In the genomic region with DNA sequence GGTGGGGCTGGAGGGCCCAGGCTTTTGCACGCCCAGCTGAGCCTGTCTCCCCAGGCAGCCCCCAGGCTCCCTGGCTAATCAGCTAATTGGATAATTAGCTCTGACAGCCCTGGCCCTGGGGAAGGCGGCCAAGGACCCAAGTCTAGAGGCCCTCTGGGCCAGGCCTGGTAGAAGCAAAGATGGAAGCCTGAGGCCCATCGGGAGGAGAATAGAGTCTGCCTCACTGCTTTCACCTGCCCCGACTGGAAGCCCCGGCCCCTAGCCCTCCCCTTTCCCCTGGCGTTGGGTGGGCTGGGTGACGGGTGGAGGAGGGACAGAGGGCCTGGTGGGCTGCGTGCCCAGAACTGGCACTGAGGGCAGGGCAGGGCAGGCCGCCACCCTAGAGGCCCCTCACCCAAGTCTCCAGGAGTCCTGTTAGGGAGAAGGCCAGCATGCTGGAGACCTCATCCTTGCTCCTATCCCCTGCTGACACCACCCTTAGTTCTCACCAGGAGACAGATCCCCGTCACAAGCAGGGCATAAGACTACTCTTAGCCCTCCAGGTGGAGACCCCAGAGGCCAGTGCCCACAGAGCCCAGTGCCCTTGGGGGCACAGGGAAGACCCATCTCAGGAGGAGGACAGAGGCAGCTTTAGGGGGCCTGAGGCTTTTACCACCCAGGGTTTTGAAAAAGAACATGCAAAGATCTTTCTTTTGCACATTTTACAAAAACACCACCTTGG, we compare ENCODE assay signal across 14 cellular contexts. TPM values are rescaled to one million over a fixed set of nuclear protein-coding genes. Genes with fewer than 3 reads are reported as not detected.
DNase-seq lines count a peak whose midpoint lies in the region; ATAC-seq and TF ChIP-seq lines count a peak whose summit lies in the region.
"Had no signal": no experiment of that assay in that cellular context is flagged by ENCODE, and none has a peak within 500 bp of the region (broad histone marks: within the 10 kb centered on the region; RNA-seq: fewer than 3 reads in every experiment).

No MANE protein-coding gene starts in this region.

- H3K14ac ChIP-seq in neuronal stem cell (ENCODE audit: low read length) = no peak overlapping the region

- H3K27ac ChIP-seq in heart right ventricle (peak overlapping the region; percentile 60 to 95 (median 80)), cingulate gyrus (ENCODE audit: low read depth, low read length) (peak overlapping the region; percentile 84), aorta (ENCODE audit: low read depth in 1 of 2, low read length in 2 of 2) (peak overlapping the region; percentile 28 to 44), colonic mucosa (no peak overlapping the region), neuronal stem cell (replicated peaks; ENCODE audit: low read length) (no peak overlapping the region)
- H3K27ac ChIP-seq: cardiac muscle cell had no signal

- H3K18ac ChIP-seq in neuronal stem cell (ENCODE audit: low read length) = no peak overlapping the region

- no peak overlapping the region for H3K4me3 Mint-ChIP-seq in osteocyte (ENCODE audit: unreplicated experiment)
- H3K4me3 Mint-ChIP-seq: activated T-helper 17 cell treated with anti-CD3 and anti-CD28 coated beads, Interleukin-2, amount 50 U/mL, for 72 hours; T-cell had no signal

- TF ChIP-seq CTCF in heart right ventricle (IDR thresholded peaks at IDR 0.05) (no peak), osteocyte (IDR thresholded peaks at IDR 0.05) (no peak), colonic mucosa (IDR thresholded peaks at IDR 0.05) (no peak)

- ATAC-seq in heart right ventricle (no peak), left cardiac atrium (no peak), aorta (ENCODE audit: low FRiP score) (no peak)
- ATAC-seq: activated T-helper 17 cell treated with anti-CD3 and anti-CD28 coated beads, Interleukin-2, amount 50 U/mL, for 72 hours; T-cell had no signal

- H3K27me3 ChIP-seq in heart right ventricle (no peaks in the 10 kb centered on the region), aorta (ENCODE audit: control insufficient read depth in 1 of 2, insufficient read depth in 2 of 2, low read length in 1 of 2) (no peaks in the 10 kb centered on the region), colonic mucosa (no peaks in the 10 kb centered on the region), neuronal stem cell (ENCODE audit: control insufficient read depth in 3 of 3, insufficient read depth in 3 of 3, low read depth in 1 of 3, low read length in 3 of 3) (peaks cover 0 to 92% (median 27%) of the 10 kb centered on the region in 3 experiments)

- 73 to 86% methylated on average over 10 of the region's 10 CpGs for WGBS in heart right ventricle, 2 donors
- WGBS in aorta, 2 donors = 18 to 22% methylated on average over 3 to 10 of the region's 10 CpGs
- no CpG with 5 or more reads among the region's 10 CpGs for WGBS in neuronal stem cell (ENCODE audit: extremely low coverage in 2 of 2, insufficient read length in 2 of 2, insufficient replicate concordance in 1 of 2), 2 donors

- H4K91ac ChIP-seq in neuronal stem cell (ENCODE audit: low read depth, low read length, poor library complexity) = no peak overlapping the region

- no peak overlapping the region for H2BK12ac ChIP-seq in neuronal stem cell (ENCODE audit: low read length)

- H3K4me2 ChIP-seq in neuronal stem cell (ENCODE audit: insufficient read depth, low read length, poor library complexity, severe bottlenecking) = no peak overlapping the region

- peaks cover 6% of the 10 kb centered on the region for H3K36me3 Mint-ChIP-seq in osteocyte (ENCODE audit: unreplicated experiment)
- H3K36me3 Mint-ChIP-seq: T-cell had no signal

- H3K36me3 ChIP-seq in heart right ventricle = peaks cover 0 to 64% (median 0%) of the 10 kb centered on the region in 9 donors
- H3K36me3 ChIP-seq in aorta (ENCODE audit: control insufficient read depth in 1 of 2, insufficient read depth in 2 of 2, low read length in 1 of 2) = peaks cover 0 to 3% of the 10 kb centered on the region in 2 donors
- H3K36me3 ChIP-seq in colonic mucosa = no peaks in the 10 kb centered on the region
- H3K36me3 ChIP-seq in neuronal stem cell (replicated peaks in 1 of 2; ENCODE audit: control insufficient read depth in 2 of 2, insufficient read depth in 2 of 2, low read length in 2 of 2) = no peaks in the 10 kb centered on the region
- H3K36me3 ChIP-seq: cardiac muscle cell had no signal

- no peak overlapping the region for H3K4ac ChIP-seq in neuronal stem cell (ENCODE audit: low read length)

- peaks cover 54% of the 10 kb centered on the region for H3K4me1 Mint-ChIP-seq in osteocyte (ENCODE audit: unreplicated experiment)

- no peak overlapping the region for H3K9ac ChIP-seq in colonic mucosa (ENCODE audit: low read depth in 2 of 2, low read length in 2 of 2)
- H3K9ac ChIP-seq in neuronal stem cell (ENCODE audit: low read depth, low read length, poor library complexity) = no peak overlapping the region

- H2BK120ac ChIP-seq in neuronal stem cell (ENCODE audit: low read depth, low read length) = no peak overlapping the region

- intact Hi-C loops in heart right ventricle (cut with DNase I) = loop anchor here in 3 of 10 donors (2.0 to 5.0 kb wide), 3 partner anchors 106 to 113 kb away; no protein-coding TSS in a partner anchor
- intact Hi-C loops in left cardiac atrium (cut with DNase I) = loop anchor here in 1 of 2 donors (10.0 kb wide), 1 partner anchor 174 kb away; no protein-coding TSS in a partner anchor
- intact Hi-C loops in aorta (cut with DNase I) = loop anchor here in 1 of 2 donors (5.0 kb wide), 1 partner anchor 93 kb away; a partner anchor contains a TSS
- intact Hi-C loops in colonic mucosa (cut with DNase I) = loop anchor here (10.0 kb wide), 1 partner anchor 56 kb away; no protein-coding TSS in a partner anchor

- H4K8ac ChIP-seq in neuronal stem cell (ENCODE audit: low read depth, low read length) = no peak overlapping the region

- no peaks in the 10 kb centered on the region for H3K79me1 ChIP-seq in neuronal stem cell (ENCODE audit: low read depth, low read length)

- no peaks in the 10 kb centered on the region for H3K9me3 ChIP-seq in heart right ventricle
- H3K9me3 ChIP-seq in aorta (ENCODE audit: control insufficient read depth, low read length) = no peaks in the 10 kb centered on the region
- no peaks in the 10 kb centered on the region for H3K9me3 ChIP-seq in colonic mucosa
- H3K9me3 ChIP-seq in neuronal stem cell (replicated peaks in 1 of 2; ENCODE audit: control insufficient read depth in 2 of 2, insufficient read depth in 1 of 2, low read depth in 1 of 2, low read length in 2 of 2) = no peaks in the 10 kb centered on the region

- DNase-seq in heart right ventricle = no peak
- no peak for DNase-seq in left cardiac atrium
- no peak for DNase-seq in osteocyte (ENCODE audit: extremely low spot score, unreplicated experiment)
- no peak for DNase-seq in aorta
- DNase-seq in NCI-H526 (lab: John Stamatoyannopoulos, UW) = no peak
- DNase-seq in colonic mucosa = no peak
- no peak for DNase-seq in neuronal stem cell (ENCODE audit: low spot score)
- DNase-seq: activated CD4-positive, alpha-beta T cell treated with anti-CD3 and anti-CD28 coated beads for 4 hours; NCI-H187; T-cell had no signal

- no peak overlapping the region for H2BK15ac ChIP-seq in neuronal stem cell (ENCODE audit: low read length)

- H2AFZ ChIP-seq in neuronal stem cell (ENCODE audit: low read length) = no peak overlapping the region

- no peak overlapping the region for H2BK5ac ChIP-seq in neuronal stem cell (ENCODE audit: low read length)

- H3K4me1 ChIP-seq in heart right ventricle (peaks cover 39 to 78% (median 58%) of the 10 kb centered on the region in 9 donors), aorta (ENCODE audit: control insufficient read depth in 1 of 2, insufficient read depth in 2 of 2, low read length in 2 of 2) (peaks cover 0 to 3% of the 10 kb centered on the region in 2 donors), colonic mucosa (peaks cover 10% of the 10 kb centered on the region), neuronal stem cell (ENCODE audit: control insufficient read depth in 2 of 2, insufficient read depth in 1 of 2, low read depth in 1 of 2, low read length in 2 of 2) (peaks cover 24 to 34% of the 10 kb centered on the region in 2 donors)

- H3K27me3 Mint-ChIP-seq in osteocyte (ENCODE audit: unreplicated experiment) = peaks cover 7% of the 10 kb centered on the region

- H2AK5ac ChIP-seq in neuronal stem cell (ENCODE audit: low read depth, low read length) = no peak overlapping the region

- H3K4me3 ChIP-seq in heart right ventricle (no peak overlapping the region), aorta (ENCODE audit: low read length in 2 of 2) (no peak overlapping the region), colonic mucosa (no peak overlapping the region), neuronal stem cell (ENCODE audit: low read length in 2 of 2) (no peak overlapping the region)
- H3K4me3 ChIP-seq: cardiac muscle cell had no signal

- H3K23ac ChIP-seq in neuronal stem cell (ENCODE audit: low read depth, low read length, poor library complexity) = no peak overlapping the region

- H3K27ac Mint-ChIP-seq in osteocyte (ENCODE audit: unreplicated experiment) = peak overlapping the region; percentile 85
- H3K27ac Mint-ChIP-seq: activated T-helper 17 cell treated with anti-CD3 and anti-CD28 coated beads, Interleukin-2, amount 50 U/mL, for 72 hours had no signal

- no peaks in the 10 kb centered on the region for H3K9me3 Mint-ChIP-seq in osteocyte (ENCODE audit: unreplicated experiment)
- H3K9me3 Mint-ChIP-seq: activated T-helper 17 cell treated with anti-CD3 and anti-CD28 coated beads, Interleukin-2, amount 50 U/mL, for 72 hours; T-cell had no signal

RNA-seq across cellular contexts. Expression of a gene that starts 12.0 kb away (rescaled TPM):
- total RNA-seq in heart right ventricle = 1 to 10 TPM; 3.4 to 9.9 (median 6.1) TPM
- polyA plus RNA-seq in heart right ventricle = 10 to 100 TPM; 11.5 to 13.0 TPM
- total RNA-seq in left cardiac atrium = 1 to 10 TPM; 7.5 to 9.0 TPM
- not detected in 2 replicates for total RNA-seq in osteocyte
- 10 to 100 TPM in 1 of 2 donors, 1 to 10 TPM in 1; 8.7 to 28.6 TPM for total RNA-seq in aorta
- polyA plus RNA-seq in aorta = 1 to 10 TPM; 7.3 to 9.3 TPM
- 1 to 10 TPM; 3.6 to 4.5 TPM for total RNA-seq in colonic mucosa
- 1.1 TPM for polyA plus RNA-seq in neuronal stem cell (2013, experiment 1 of 2)
- 1.1 TPM for polyA plus RNA-seq in neuronal stem cell (2013, experiment 2 of 2)
- total RNA-seq: myocyte had no signal

RNA-seq across cellular contexts. Expression of a gene that starts 25.9 kb away (rescaled TPM):
- total RNA-seq in heart right ventricle (10 to 100 TPM; 10.5 to 22.4 (median 14.2) TPM), left cardiac atrium (10 to 100 TPM; 18.4 to 20.9 TPM), osteocyte (37.4 and 43.1 TPM in 2 replicates), aorta (10 to 100 TPM; 23.9 to 26.5 TPM), colonic mucosa (10 to 100 TPM; 17.5 to 40.1 TPM)
- polyA plus RNA-seq in heart right ventricle (10 to 100 TPM; 33.1 to 54.0 TPM), aorta (10 to 100 TPM; 17.9 to 62.2 TPM)
- polyA plus RNA-seq in neuronal stem cell (2013, experiment 1 of 2) = 22.9 TPM
- 24.4 TPM for polyA plus RNA-seq in neuronal stem cell (2013, experiment 2 of 2)

RNA-seq across cellular contexts. Expression of a gene that starts 27.4 kb away (rescaled TPM):
- total RNA-seq in heart right ventricle (10 to 100 TPM; 31.1 to 58.0 (median 35.1) TPM), left cardiac atrium (10 to 100 TPM; 34.9 to 47.8 TPM), osteocyte (40.4 and 45.1 TPM in 2 replicates), aorta (10 to 100 TPM; 26.0 to 37.4 TPM), colonic mucosa (100 to 1,000 TPM in 1 of 2 donors, 10 to 100 TPM in 1; 56.7 to 119 TPM)
- polyA plus RNA-seq in heart right ventricle (10 to 100 TPM; 23.9 to 25.0 TPM), aorta (1 to 10 TPM; 5.0 to 7.8 TPM)
- 123 TPM for polyA plus RNA-seq in neuronal stem cell (2013, experiment 1 of 2)
- polyA plus RNA-seq in neuronal stem cell (2013, experiment 2 of 2) = 121 TPM

RNA-seq across cellular contexts. Expression of a gene that starts 59.5 kb away (rescaled TPM):
- 10 to 100 TPM; 18.7 to 50.4 (median 25.4) TPM for total RNA-seq in heart right ventricle
- polyA plus RNA-seq in heart right ventricle = 10 to 100 TPM; 60.5 to 69.9 TPM
- 10 to 100 TPM; 30.0 to 36.1 TPM for total RNA-seq in left cardiac atrium
- total RNA-seq in osteocyte = 48.5 and 50.5 TPM in 2 replicates
- 10 to 100 TPM; 33.0 to 47.4 TPM for total RNA-seq in aorta
- 100 to 1,000 TPM in 1 of 2 donors, 10 to 100 TPM in 1; 70.5 to 105 TPM for polyA plus RNA-seq in aorta
- 10 to 100 TPM; 51.0 to 78.2 TPM for total RNA-seq in colonic mucosa
- polyA plus RNA-seq in neuronal stem cell (2013, experiment 1 of 2) = 35.3 TPM
- 33.1 TPM for polyA plus RNA-seq in neuronal stem cell (2013, experiment 2 of 2)

RNA-seq across cellular contexts. Expression of a gene that starts 59.5 kb away (rescaled TPM):
- total RNA-seq in heart right ventricle (10 to 100 TPM; 19.2 to 54.6 (median 36.0) TPM), left cardiac atrium (10 to 100 TPM; 36.9 to 61.3 TPM), osteocyte (109 and 148 TPM in 2 replicates), aorta (100 to 1,000 TPM; 143 to 239 TPM), colonic mucosa (100 to 1,000 TPM in 1 of 2 donors, 10 to 100 TPM in 1; 83.4 to 116 TPM)
- polyA plus RNA-seq in heart right ventricle (10 to 100 TPM; 29.5 to 42.8 TPM), aorta (100 to 1,000 TPM in 1 of 2 donors, 10 to 100 TPM in 1; 39.7 to 269 TPM)
- polyA plus RNA-seq in neuronal stem cell (2013, experiment 1 of 2) = 64.6 TPM
- polyA plus RNA-seq in neuronal stem cell (2013, experiment 2 of 2) = 64.5 TPM

Comparison
In these comparisons a context has a peak if more than half of its experiments do, and no peak if none do; other contexts are left out.
1. H3K27ac ChIP-seq: peak in heart right ventricle (10 of 10), cingulate gyrus (single experiment) and aorta (2 of 2); none in colonic mucosa (single experiment) and neuronal stem cell (single experiment).